1 cellular context compared by ENCODE assay signal in the genomic region with DNA sequence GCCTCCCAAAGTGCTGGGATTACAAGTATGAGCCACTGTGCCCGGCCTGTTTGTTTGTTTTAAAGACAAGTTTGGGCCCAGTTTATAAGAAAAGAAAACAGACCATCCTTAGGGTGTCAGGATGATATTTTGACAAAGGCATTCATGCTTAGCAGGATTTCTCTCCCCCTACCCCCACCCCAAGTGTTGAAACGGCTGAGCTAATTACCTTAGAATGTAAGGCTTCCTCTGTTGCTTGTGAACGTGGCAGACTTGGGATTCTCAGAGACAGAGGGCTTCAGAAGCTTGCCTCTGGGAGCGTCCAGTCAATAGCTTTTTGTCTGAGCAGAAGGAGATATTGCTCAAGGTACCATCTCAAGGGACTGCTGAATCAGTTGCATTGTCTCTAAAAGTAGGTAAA.
TF ChIP-seq lines count a peak whose summit lies in the region.

No MANE protein-coding gene starts in this region.

TF ChIP-seq in H1, 55 proteins besides CTCF, POLR2A, EP300 and RAD21:
- TF ChIP-seq, protein P1, sequence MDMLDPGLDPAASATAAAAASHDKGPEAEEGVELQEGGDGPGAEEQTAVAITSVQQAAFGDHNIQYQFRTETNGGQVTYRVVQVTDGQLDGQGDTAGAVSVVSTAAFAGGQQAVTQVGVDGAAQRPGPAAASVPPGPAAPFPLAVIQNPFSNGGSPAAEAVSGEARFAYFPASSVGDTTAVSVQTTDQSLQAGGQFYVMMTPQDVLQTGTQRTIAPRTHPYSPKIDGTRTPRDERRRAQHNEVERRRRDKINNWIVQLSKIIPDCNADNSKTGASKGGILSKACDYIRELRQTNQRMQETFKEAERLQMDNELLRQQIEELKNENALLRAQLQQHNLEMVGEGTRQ (IDR thresholded peaks at IDR 0.05; ENCODE audit: low read length) = no peak
- TF ChIP-seq HDAC2 (IDR thresholded peaks at IDR 0.05; ENCODE audit: borderline replicate concordance in 1 of 2, low read depth in 2 of 2, low read length in 2 of 2) (no peak), SP4 (IDR thresholded peaks at IDR 0.05; ENCODE audit: low read length) (no peak), CTBP2 (IDR thresholded peaks at IDR 0.05; ENCODE audit: borderline replicate concordance, insufficient read depth, insufficient read length, low read length) (no peak), SUZ12 (IDR thresholded peaks at IDR 0.05; ENCODE audit: low read length) (no peak), CREB1 (IDR thresholded peaks at IDR 0.05) (no peak), TEAD4 (IDR thresholded peaks at IDR 0.05; ENCODE audit: low read depth, low read length) (no peak), RNF2 (IDR thresholded peaks at IDR 0.05; ENCODE audit: borderline replicate concordance, low read depth, low read length, missing control alignments, poor library complexity, severe bottlenecking) (no peak), TAF7 (optimal IDR thresholded peaks at IDR 0.05; ENCODE audit: borderline replicate concordance, low read depth, low read length) (no peak), SIX5 (IDR thresholded peaks at IDR 0.05; ENCODE audit: low read depth, low read length) (no peak), KDM1A (IDR thresholded peaks at IDR 0.05; ENCODE audit: borderline replicate concordance, low read length) (no peak)
- TF ChIP-seq, protein P2, sequence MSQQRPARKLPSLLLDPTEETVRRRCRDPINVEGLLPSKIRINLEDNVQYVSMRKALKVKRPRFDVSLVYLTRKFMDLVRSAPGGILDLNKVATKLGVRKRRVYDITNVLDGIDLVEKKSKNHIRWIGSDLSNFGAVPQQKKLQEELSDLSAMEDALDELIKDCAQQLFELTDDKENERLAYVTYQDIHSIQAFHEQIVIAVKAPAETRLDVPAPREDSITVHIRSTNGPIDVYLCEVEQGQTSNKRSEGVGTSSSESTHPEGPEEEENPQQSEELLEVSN (IDR thresholded peaks at IDR 0.05) = no peak
- TF ChIP-seq, protein P3, sequence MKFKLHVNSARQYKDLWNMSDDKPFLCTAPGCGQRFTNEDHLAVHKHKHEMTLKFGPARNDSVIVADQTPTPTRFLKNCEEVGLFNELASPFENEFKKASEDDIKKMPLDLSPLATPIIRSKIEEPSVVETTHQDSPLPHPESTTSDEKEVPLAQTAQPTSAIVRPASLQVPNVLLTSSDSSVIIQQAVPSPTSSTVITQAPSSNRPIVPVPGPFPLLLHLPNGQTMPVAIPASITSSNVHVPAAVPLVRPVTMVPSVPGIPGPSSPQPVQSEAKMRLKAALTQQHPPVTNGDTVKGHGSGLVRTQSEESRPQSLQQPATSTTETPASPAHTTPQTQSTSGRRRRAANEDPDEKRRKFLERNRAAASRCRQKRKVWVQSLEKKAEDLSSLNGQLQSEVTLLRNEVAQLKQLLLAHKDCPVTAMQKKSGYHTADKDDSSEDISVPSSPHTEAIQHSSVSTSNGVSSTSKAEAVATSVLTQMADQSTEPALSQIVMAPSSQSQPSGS (IDR thresholded peaks at IDR 0.05; ENCODE audit: low read length) = no peak
- TF ChIP-seq, protein P4, sequence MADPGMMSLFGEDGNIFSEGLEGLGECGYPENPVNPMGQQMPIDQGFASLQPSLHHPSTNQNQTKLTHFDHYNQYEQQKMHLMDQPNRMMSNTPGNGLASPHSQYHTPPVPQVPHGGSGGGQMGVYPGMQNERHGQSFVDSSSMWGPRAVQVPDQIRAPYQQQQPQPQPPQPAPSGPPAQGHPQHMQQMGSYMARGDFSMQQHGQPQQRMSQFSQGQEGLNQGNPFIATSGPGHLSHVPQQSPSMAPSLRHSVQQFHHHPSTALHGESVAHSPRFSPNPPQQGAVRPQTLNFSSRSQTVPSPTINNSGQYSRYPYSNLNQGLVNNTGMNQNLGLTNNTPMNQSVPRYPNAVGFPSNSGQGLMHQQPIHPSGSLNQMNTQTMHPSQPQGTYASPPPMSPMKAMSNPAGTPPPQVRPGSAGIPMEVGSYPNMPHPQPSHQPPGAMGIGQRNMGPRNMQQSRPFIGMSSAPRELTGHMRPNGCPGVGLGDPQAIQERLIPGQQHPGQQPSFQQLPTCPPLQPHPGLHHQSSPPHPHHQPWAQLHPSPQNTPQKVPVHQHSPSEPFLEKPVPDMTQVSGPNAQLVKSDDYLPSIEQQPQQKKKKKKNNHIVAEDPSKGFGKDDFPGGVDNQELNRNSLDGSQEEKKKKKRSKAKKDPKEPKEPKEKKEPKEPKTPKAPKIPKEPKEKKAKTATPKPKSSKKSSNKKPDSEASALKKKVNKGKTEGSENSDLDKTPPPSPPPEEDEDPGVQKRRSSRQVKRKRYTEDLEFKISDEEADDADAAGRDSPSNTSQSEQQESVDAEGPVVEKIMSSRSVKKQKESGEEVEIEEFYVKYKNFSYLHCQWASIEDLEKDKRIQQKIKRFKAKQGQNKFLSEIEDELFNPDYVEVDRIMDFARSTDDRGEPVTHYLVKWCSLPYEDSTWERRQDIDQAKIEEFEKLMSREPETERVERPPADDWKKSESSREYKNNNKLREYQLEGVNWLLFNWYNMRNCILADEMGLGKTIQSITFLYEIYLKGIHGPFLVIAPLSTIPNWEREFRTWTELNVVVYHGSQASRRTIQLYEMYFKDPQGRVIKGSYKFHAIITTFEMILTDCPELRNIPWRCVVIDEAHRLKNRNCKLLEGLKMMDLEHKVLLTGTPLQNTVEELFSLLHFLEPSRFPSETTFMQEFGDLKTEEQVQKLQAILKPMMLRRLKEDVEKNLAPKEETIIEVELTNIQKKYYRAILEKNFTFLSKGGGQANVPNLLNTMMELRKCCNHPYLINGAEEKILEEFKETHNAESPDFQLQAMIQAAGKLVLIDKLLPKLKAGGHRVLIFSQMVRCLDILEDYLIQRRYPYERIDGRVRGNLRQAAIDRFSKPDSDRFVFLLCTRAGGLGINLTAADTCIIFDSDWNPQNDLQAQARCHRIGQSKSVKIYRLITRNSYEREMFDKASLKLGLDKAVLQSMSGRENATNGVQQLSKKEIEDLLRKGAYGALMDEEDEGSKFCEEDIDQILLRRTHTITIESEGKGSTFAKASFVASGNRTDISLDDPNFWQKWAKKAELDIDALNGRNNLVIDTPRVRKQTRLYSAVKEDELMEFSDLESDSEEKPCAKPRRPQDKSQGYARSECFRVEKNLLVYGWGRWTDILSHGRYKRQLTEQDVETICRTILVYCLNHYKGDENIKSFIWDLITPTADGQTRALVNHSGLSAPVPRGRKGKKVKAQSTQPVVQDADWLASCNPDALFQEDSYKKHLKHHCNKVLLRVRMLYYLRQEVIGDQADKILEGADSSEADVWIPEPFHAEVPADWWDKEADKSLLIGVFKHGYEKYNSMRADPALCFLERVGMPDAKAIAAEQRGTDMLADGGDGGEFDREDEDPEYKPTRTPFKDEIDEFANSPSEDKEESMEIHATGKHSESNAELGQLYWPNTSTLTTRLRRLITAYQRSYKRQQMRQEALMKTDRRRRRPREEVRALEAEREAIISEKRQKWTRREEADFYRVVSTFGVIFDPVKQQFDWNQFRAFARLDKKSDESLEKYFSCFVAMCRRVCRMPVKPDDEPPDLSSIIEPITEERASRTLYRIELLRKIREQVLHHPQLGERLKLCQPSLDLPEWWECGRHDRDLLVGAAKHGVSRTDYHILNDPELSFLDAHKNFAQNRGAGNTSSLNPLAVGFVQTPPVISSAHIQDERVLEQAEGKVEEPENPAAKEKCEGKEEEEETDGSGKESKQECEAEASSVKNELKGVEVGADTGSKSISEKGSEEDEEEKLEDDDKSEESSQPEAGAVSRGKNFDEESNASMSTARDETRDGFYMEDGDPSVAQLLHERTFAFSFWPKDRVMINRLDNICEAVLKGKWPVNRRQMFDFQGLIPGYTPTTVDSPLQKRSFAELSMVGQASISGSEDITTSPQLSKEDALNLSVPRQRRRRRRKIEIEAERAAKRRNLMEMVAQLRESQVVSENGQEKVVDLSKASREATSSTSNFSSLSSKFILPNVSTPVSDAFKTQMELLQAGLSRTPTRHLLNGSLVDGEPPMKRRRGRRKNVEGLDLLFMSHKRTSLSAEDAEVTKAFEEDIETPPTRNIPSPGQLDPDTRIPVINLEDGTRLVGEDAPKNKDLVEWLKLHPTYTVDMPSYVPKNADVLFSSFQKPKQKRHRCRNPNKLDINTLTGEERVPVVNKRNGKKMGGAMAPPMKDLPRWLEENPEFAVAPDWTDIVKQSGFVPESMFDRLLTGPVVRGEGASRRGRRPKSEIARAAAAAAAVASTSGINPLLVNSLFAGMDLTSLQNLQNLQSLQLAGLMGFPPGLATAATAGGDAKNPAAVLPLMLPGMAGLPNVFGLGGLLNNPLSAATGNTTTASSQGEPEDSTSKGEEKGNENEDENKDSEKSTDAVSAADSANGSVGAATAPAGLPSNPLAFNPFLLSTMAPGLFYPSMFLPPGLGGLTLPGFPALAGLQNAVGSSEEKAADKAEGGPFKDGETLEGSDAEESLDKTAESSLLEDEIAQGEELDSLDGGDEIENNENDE (IDR thresholded peaks at IDR 0.05; ENCODE audit: insufficient replicate concordance, low read length) = no peak
